26 cellular contexts compared by ENCODE assay signal in genomic region chr20:40262219-40262618, GRCh38.
DNase-seq lines count a peak whose midpoint lies in the region; ATAC-seq and TF ChIP-seq lines count a peak whose summit lies in the region.
"Had no signal": no experiment of that assay in that cellular context is flagged by ENCODE, and none has a peak within 500 bp of the region (broad histone marks: within the 10 kb centered on the region; RNA-seq: fewer than 3 reads in every experiment).

No MANE protein-coding gene starts in this region.

- ATAC-seq in gastrocnemius medialis (no peak), Right ventricle myocardium inferior (no peak)
- ATAC-seq in natural killer cell treated with Interleukin-12 subunit alpha and Interleukin-12 subunit beta and Interleukin-15 and Interleukin-18, amount 100 ng/mL, for 72 hours = no peak
- ATAC-seq: activated CD8-positive, alpha-beta memory T cell treated with anti-CD3 and anti-CD28 coated beads, Interleukin-2, amount 10 ng/mL, durations not matched to agents 7 days and 5 days; activated T-cell treated with anti-CD3 and anti-CD28 coated beads, Interleukin-2, amount 50 U/mL, for 72 hours; effector memory CD8-positive, alpha-beta T cell; HCT116; stimulated activated memory B cell treated with anti-CD40 and anti-IgM and Interleukin-4, amounts not matched to agents 10 μg/mL and 1 μg/mL and 100 μg/mL, for 72 hours had no signal

- H3K27ac Mint-ChIP-seq in natural killer cell treated with Interleukin-12 subunit alpha and Interleukin-12 subunit beta and Interleukin-15 and Interleukin-18, amount 100 ng/mL, for 72 hours = no peak overlapping the region
- H3K27ac Mint-ChIP-seq: activated B cell treated with CpG ODN at 0.5 μM for 24 hours; activated CD8-positive, alpha-beta memory T cell treated with anti-CD3 and anti-CD28 coated beads, Interleukin-2, amount 10 ng/mL, durations not matched to agents 7 days and 5 days; activated T-cell treated with anti-CD3 and anti-CD28 coated beads, Interleukin-2, amount 50 U/mL, for 72 hours; effector memory CD8-positive, alpha-beta T cell; stimulated activated memory B cell treated with anti-CD40 and anti-IgM and Interleukin-4, amounts not matched to agents 10 μg/mL and 1 μg/mL and 100 μg/mL, for 72 hours had no signal

- H3K4me1 ChIP-seq in esophagus muscularis mucosa = peaks cover 0 to 15% (median 11%) of the 10 kb centered on the region in 4 donors
- no peaks in the 10 kb centered on the region for H3K4me1 ChIP-seq in skeletal muscle tissue (ENCODE audit: control insufficient read depth in 3 of 3, insufficient read depth in 3 of 3, low read length in 3 of 3)
- peaks cover 0 to 3% of the 10 kb centered on the region in 2 donors for H3K4me1 ChIP-seq in gastrocnemius medialis
- H3K4me1 ChIP-seq: colonic mucosa had no signal

- TF ChIP-seq CTCF in esophagus muscularis mucosa (IDR thresholded peaks at IDR 0.05) = no peak
- no peak for TF ChIP-seq CTCF in gastrocnemius medialis (IDR thresholded peaks at IDR 0.05 in 4 of 5, conservative IDR thresholded peaks at IDR 0.05 in 1 of 5)

- no peak for TF ChIP-seq POLR2A in esophagus muscularis mucosa (IDR thresholded peaks at IDR 0.05; ENCODE audit: low read depth)
- TF ChIP-seq POLR2A in gastrocnemius medialis (IDR thresholded peaks at IDR 0.05) = no peak

- H3K9me3 Mint-ChIP-seq in natural killer cell treated with Interleukin-12 subunit alpha and Interleukin-12 subunit beta and Interleukin-15 and Interleukin-18, amount 100 ng/mL, for 72 hours = no peaks in the 10 kb centered on the region
- H3K9me3 Mint-ChIP-seq: activated B cell treated with CpG ODN at 0.5 μM for 24 hours; activated T-cell treated with anti-CD3 and anti-CD28 coated beads, Interleukin-2, amount 50 U/mL, for 72 hours; effector memory CD8-positive, alpha-beta T cell; nephron progenitor cell; stimulated activated memory B cell treated with anti-CD40 and anti-IgM and Interleukin-4, amounts not matched to agents 10 μg/mL and 1 μg/mL and 100 μg/mL, for 72 hours had no signal

- intact Hi-C loops in esophagus muscularis mucosa (cut with DNase I) (no loop called here), gastrocnemius medialis (cut with DNase I; ENCODE audit: low total_unique reads) (no loop called here), Right ventricle myocardium inferior (cut with DNase I) (no loop called here)

- peaks cover 0 to 2% of the 10 kb centered on the region in 2 donors for H3K27me3 Mint-ChIP-seq in natural killer cell treated with Interleukin-12 subunit alpha and Interleukin-12 subunit beta and Interleukin-15 and Interleukin-18, amount 100 ng/mL, for 72 hours
- H3K27me3 Mint-ChIP-seq: activated CD8-positive, alpha-beta memory T cell treated with anti-CD3 and anti-CD28 coated beads, Interleukin-2, amount 10 ng/mL, durations not matched to agents 7 days and 5 days; stimulated activated memory B cell treated with anti-CD40 and anti-IgM and Interleukin-4, amounts not matched to agents 10 μg/mL and 1 μg/mL and 100 μg/mL, for 72 hours had no signal

- DNase-seq in KBM-7 (peak; percentile 8), SK-MEL-5 (ENCODE audit: low read depth, low spot score) (peak; percentile 16), esophagus muscularis mucosa (ENCODE audit: extremely low spot score) (peak; percentile 57), gastrocnemius medialis (no peak), Right ventricle myocardium inferior (ENCODE audit: missing footprints) (no peak)
- no peak for DNase-seq in natural killer cell treated with Interleukin-12 subunit alpha and Interleukin-12 subunit beta and Interleukin-15 and Interleukin-18, amount 100 ng/mL, for 72 hours (ENCODE audit: low spot score)
- DNase-seq: activated B cell treated with CpG ODN at 0.5 μM for 24 hours; activated CD8-positive, alpha-beta memory T cell treated with anti-CD3 and anti-CD28 coated beads, Interleukin-2, amount 10 ng/mL, durations not matched to agents 7 days and 5 days; activated T-cell treated with anti-CD3 and anti-CD28 coated beads, Interleukin-2, amount 50 U/mL, for 72 hours; colonic mucosa; COR-L47; effector memory CD8-positive, alpha-beta T cell; erythroblast; islet precursor cell; Kasumi-1; NCI-H1436 treated with DMSO at 0.1 percent for 48 hours; NCI-H2107; NCI-H446; nephron progenitor cell; substantia nigra; SW 1271; trophoblast cell had no signal

- no peak overlapping the region for H3K4me3 Mint-ChIP-seq in natural killer cell treated with Interleukin-12 subunit alpha and Interleukin-12 subunit beta and Interleukin-15 and Interleukin-18, amount 100 ng/mL, for 72 hours
- H3K4me3 Mint-ChIP-seq: activated B cell treated with CpG ODN at 0.5 μM for 24 hours; activated CD8-positive, alpha-beta memory T cell treated with anti-CD3 and anti-CD28 coated beads, Interleukin-2, amount 10 ng/mL, durations not matched to agents 7 days and 5 days; activated T-cell treated with anti-CD3 and anti-CD28 coated beads, Interleukin-2, amount 50 U/mL, for 72 hours; effector memory CD8-positive, alpha-beta T cell; nephron progenitor cell; stimulated activated memory B cell treated with anti-CD40 and anti-IgM and Interleukin-4, amounts not matched to agents 10 μg/mL and 1 μg/mL and 100 μg/mL, for 72 hours had no signal

- no peaks in the 10 kb centered on the region for H3K36me3 Mint-ChIP-seq in natural killer cell treated with Interleukin-12 subunit alpha and Interleukin-12 subunit beta and Interleukin-15 and Interleukin-18, amount 100 ng/mL, for 72 hours
- H3K36me3 Mint-ChIP-seq: activated CD8-positive, alpha-beta memory T cell treated with anti-CD3 and anti-CD28 coated beads, Interleukin-2, amount 10 ng/mL, durations not matched to agents 7 days and 5 days; stimulated activated memory B cell treated with anti-CD40 and anti-IgM and Interleukin-4, amounts not matched to agents 10 μg/mL and 1 μg/mL and 100 μg/mL, for 72 hours had no signal

- H3K4me1 Mint-ChIP-seq in natural killer cell treated with Interleukin-12 subunit alpha and Interleukin-12 subunit beta and Interleukin-15 and Interleukin-18, amount 100 ng/mL, for 72 hours (ENCODE audit: low read depth in 2 of 2) = no peaks in the 10 kb centered on the region
- H3K4me1 Mint-ChIP-seq: activated B cell treated with CpG ODN at 0.5 μM for 24 hours; activated CD8-positive, alpha-beta memory T cell treated with anti-CD3 and anti-CD28 coated beads, Interleukin-2, amount 10 ng/mL, durations not matched to agents 7 days and 5 days; stimulated activated memory B cell treated with anti-CD40 and anti-IgM and Interleukin-4, amounts not matched to agents 10 μg/mL and 1 μg/mL and 100 μg/mL, for 72 hours had no signal

- whole genome bisulfite sequencing in esophagus muscularis mucosa = 55% methylated on average over 2 of the region's 2 CpGs

- H3K4me3 ChIP-seq in esophagus muscularis mucosa = no peak overlapping the region
- no peak overlapping the region for H3K4me3 ChIP-seq in skeletal muscle tissue (ENCODE audit: low read length in 3 of 3)
- H3K4me3 ChIP-seq in gastrocnemius medialis = no peak overlapping the region
- H3K4me3 ChIP-seq: BLaER1 treated with 17β-estradiol and CSF1 and Interleukin-3, amounts not matched to agents 10 nM and 100 nM; colonic mucosa had no signal

- no peaks in the 10 kb centered on the region for H3K27me3 ChIP-seq in esophagus muscularis mucosa
- no peaks in the 10 kb centered on the region for H3K27me3 ChIP-seq in skeletal muscle tissue (ENCODE audit: control insufficient read depth in 3 of 3, insufficient read depth in 3 of 3, low read length in 3 of 3)
- H3K27me3 ChIP-seq in gastrocnemius medialis = no peaks in the 10 kb centered on the region
- H3K27me3 ChIP-seq: BLaER1 treated with 17β-estradiol and CSF1 and Interleukin-3, amounts not matched to agents 10 nM and 100 nM; colonic mucosa had no signal

- in situ Hi-C loops in KBM-7 (cut with MboI; ENCODE audit: low pct_unique_long_range_greater_than_20kb, low sequenced_read_pairs) (no loop called here), SK-MEL-5 (cut with HindIII; ENCODE audit: low pct_unique_long_range_greater_than_20kb, low sequenced_read_pairs) (no loop called here), gastrocnemius medialis (cut with MboI; ENCODE audit: low sequenced_read_pairs in 4 of 4) (loop anchor here in 2 of 4 donors (10.0 to 25.0 kb wide), 2 partner anchors 425 to 433 kb away; partner anchors contain the start of gene MAFB (in 1 of the 2))

- TF ChIP-seq EP300 in esophagus muscularis mucosa (IDR thresholded peaks at IDR 0.05) = no peak

- H3K9ac ChIP-seq in skeletal muscle tissue (ENCODE audit: low read depth in 1 of 3, low read length in 3 of 3) = no peak overlapping the region

- H3K9me3 ChIP-seq in esophagus muscularis mucosa = no peaks in the 10 kb centered on the region
- no peaks in the 10 kb centered on the region for H3K9me3 ChIP-seq in skeletal muscle tissue (ENCODE audit: control insufficient read depth in 3 of 3, low read length in 3 of 3)
- H3K9me3 ChIP-seq in gastrocnemius medialis = no peaks in the 10 kb centered on the region
- H3K9me3 ChIP-seq: BLaER1 treated with 17β-estradiol and CSF1 and Interleukin-3, amounts not matched to agents 10 nM and 100 nM; colonic mucosa had no signal

- H3K27ac ChIP-seq in esophagus muscularis mucosa (replicated peaks in 1 of 4) = no peak overlapping the region
- H3K27ac ChIP-seq in skeletal muscle tissue (ENCODE audit: low read depth, low read length) = peak overlapping the region; percentile 42
- no peak overlapping the region for H3K27ac ChIP-seq in gastrocnemius medialis
- H3K27ac ChIP-seq: colonic mucosa had no signal

- H3K36me3 ChIP-seq in esophagus muscularis mucosa = no peaks in the 10 kb centered on the region
- no peaks in the 10 kb centered on the region for H3K36me3 ChIP-seq in skeletal muscle tissue (ENCODE audit: control insufficient read depth in 3 of 3, insufficient read depth in 3 of 3, low read length in 3 of 3)
- H3K36me3 ChIP-seq in gastrocnemius medialis = no peaks in the 10 kb centered on the region
- H3K36me3 ChIP-seq: BLaER1 treated with 17β-estradiol and CSF1 and Interleukin-3, amounts not matched to agents 10 nM and 100 nM; colonic mucosa had no signal

Comparison
In these comparisons a context has a peak if more than half of its experiments do, and no peak if none do; other contexts are left out.
1. DNase-seq: peak in KBM-7 (single experiment), SK-MEL-5 (single experiment) and esophagus muscularis mucosa (single experiment); none in gastrocnemius medialis (0 of 2), natural killer cell treated with Interleukin-12 subunit alpha and Interleukin-12 subunit beta and Interleukin-15 and Interleukin-18, amount 100 ng/mL, for 72 hours (single experiment) and Right ventricle myocardium inferior (single experiment).